Comparison of ENCODE assay signal across 26 cellular contexts in genomic region chr11:116946414-116946813, GRCh38.
DNase-seq lines count a peak whose midpoint lies in the region; ATAC-seq and TF ChIP-seq lines count a peak whose summit lies in the region.
"Had no signal": no experiment of that assay in that cellular context is flagged by ENCODE, and none has a peak within 500 bp of the region (broad histone marks: within the 10 kb centered on the region; RNA-seq: fewer than 3 reads in every experiment).

No MANE protein-coding gene starts in this region.

- no peak overlapping the region for H3K4me3 Mint-ChIP-seq in chondrocyte (ENCODE audit: unreplicated experiment)
- H3K4me3 Mint-ChIP-seq: activated CD4-positive, alpha-beta T cell treated with anti-CD3 and anti-CD28 coated beads, Interleukin-2, amount 10 ng/mL, durations not matched to agents 7 days and 5 days; activated CD8-positive, alpha-beta memory T cell treated with anti-CD3 and anti-CD28 coated beads, Interleukin-2, amount 10 ng/mL, durations not matched to agents 7 days and 5 days; activated naive CD8-positive, alpha-beta T cell treated with anti-CD3 and anti-CD28 coated beads for 36 hours; CD4-positive, CD25-positive, alpha-beta regulatory T cell; nephron progenitor cell had no signal

- CTCF ChIA-PET in Panc1 (lab: Charles Lee), result interaction anchor here (0.6 kb wide), 1 partner anchor 389 kb away, joined by 6 read pairs; no protein-coding TSS in a partner anchor

- TF ChIP-seq CTCF in Panc1 (IDR thresholded peaks at IDR 0.05) (no peak), chondrocyte (IDR thresholded peaks at IDR 0.05) (no peak), neutrophil (IDR thresholded peaks at IDR 0.05) (no peak)

- H3K27me3 ChIP-seq in Panc1 (ENCODE audit: control insufficient read depth, insufficient read depth, low read length) (no peaks in the 10 kb centered on the region), neutrophil (no peaks in the 10 kb centered on the region)
- H3K27me3 ChIP-seq: body of pancreas, sigmoid colon, vagina had no signal

- H3K4me3 ChIP-seq in Panc1 (ENCODE audit: low read depth in 2 of 2, low read length in 2 of 2), result no peak overlapping the region
- no peak overlapping the region for H3K4me3 ChIP-seq in neutrophil (ENCODE audit: low read depth in 1 of 2, low read length in 1 of 2)
- H3K4me3 ChIP-seq: body of pancreas, GM12878, sigmoid colon, vagina had no signal

- H3K4me1 ChIP-seq in Panc1 (ENCODE audit: control insufficient read depth, insufficient read depth, low read length), result peaks cover 3% of the 10 kb centered on the region
- peaks cover 16 to 18% of the 10 kb centered on the region in 2 experiments for H3K4me1 ChIP-seq in neutrophil (ENCODE audit: control insufficient read depth in 1 of 2, insufficient read depth in 1 of 2, low read depth in 1 of 2, low read length in 1 of 2)
- H3K4me1 ChIP-seq: body of pancreas, sigmoid colon, vagina had no signal

- H3K27ac Mint-ChIP-seq in chondrocyte (ENCODE audit: unreplicated experiment), result peak overlapping the region; percentile 53
- H3K27ac Mint-ChIP-seq: activated CD4-positive, alpha-beta T cell treated with anti-CD3 and anti-CD28 coated beads, Interleukin-2, amount 10 ng/mL, durations not matched to agents 7 days and 5 days; activated CD8-positive, alpha-beta memory T cell treated with anti-CD3 and anti-CD28 coated beads, Interleukin-2, amount 10 ng/mL, durations not matched to agents 7 days and 5 days; activated naive CD8-positive, alpha-beta T cell treated with anti-CD3 and anti-CD28 coated beads for 36 hours had no signal

- in situ Hi-C loops in Panc1 (cut with HindIII; ENCODE audit: low pct_unique_long_range_greater_than_20kb, low sequenced_read_pairs), result no loop called here

- no TSS peak for BruUV-seq in Panc1 (replicated peaks; lab: Mats Ljungman, UMichigan)

- H3K36me3 ChIP-seq in Panc1 (ENCODE audit: control insufficient read depth, insufficient read depth, low read length), result no peaks in the 10 kb centered on the region
- peaks cover 4% of the 10 kb centered on the region for H3K36me3 ChIP-seq in neutrophil

- H3K9me3 Mint-ChIP-seq in chondrocyte (ENCODE audit: low read depth), result peaks cover 3% of the 10 kb centered on the region
- H3K9me3 Mint-ChIP-seq: activated naive CD8-positive, alpha-beta T cell treated with anti-CD3 and anti-CD28 coated beads for 36 hours; CD4-positive, CD25-positive, alpha-beta regulatory T cell had no signal

- peak; percentile 52 for DNase-seq in ELR (ENCODE audit: low read depth)
- no peak for DNase-seq in Panc1 (ENCODE audit: low read depth, low spot score)
- no peak for DNase-seq in chondrocyte (ENCODE audit: low spot score)
- no peak for DNase-seq in head of caudate nucleus
- no peak for DNase-seq in activated naive CD4-positive, alpha-beta T cell (lab: John Stamatoyannopoulos, UW)
- DNase-seq: activated CD4-positive, alpha-beta T cell treated with anti-CD3 and anti-CD28 coated beads, Interleukin-2, amount 10 ng/mL, durations not matched to agents 7 days and 5 days; activated CD8-positive, alpha-beta memory T cell treated with anti-CD3 and anti-CD28 coated beads, Interleukin-2, amount 10 ng/mL, durations not matched to agents 7 days and 5 days; activated naive CD8-positive, alpha-beta T cell treated with anti-CD3 and anti-CD28 coated beads for 36 hours; body of pancreas; CD4-positive, CD25-positive, alpha-beta regulatory T cell; NCI-H1048; NCI-H1930; NCI-H446; nephron progenitor cell; OCI-M1; posterior cingulate gyrus; SIG-M5; sigmoid colon; stimulated activated CD8-positive, alpha-beta memory T cell treated with anti-CD3 and anti-CD28 coated beads, Interleukin-4, amount 100 ng/mL, for 48 hours; T-helper 1 cell had no signal

- ATAC-seq in Panc1, result peak; percentile 73
- ATAC-seq in HG03469 (IDR thresholded peaks at IDR 0.05; ENCODE audit: unreplicated experiment), result no peak
- ATAC-seq: activated CD8-positive, alpha-beta memory T cell treated with anti-CD3 and anti-CD28 coated beads, Interleukin-2, amount 10 ng/mL, durations not matched to agents 7 days and 5 days; body of pancreas; GM12878; HCT116; left lobe of liver had no signal

- intact Hi-C loops in Panc1 (cut with micrococcal nuclease; ENCODE audit: unreplicated experiment) (no loop called here), head of caudate nucleus (cut with DNase I) (no loop called here)

- H3K27me3 Mint-ChIP-seq in chondrocyte (ENCODE audit: low read depth), result no peaks in the 10 kb centered on the region
- H3K27me3 Mint-ChIP-seq: activated CD4-positive, alpha-beta T cell treated with anti-CD3 and anti-CD28 coated beads, Interleukin-2, amount 10 ng/mL, durations not matched to agents 7 days and 5 days; activated CD8-positive, alpha-beta memory T cell treated with anti-CD3 and anti-CD28 coated beads, Interleukin-2, amount 10 ng/mL, durations not matched to agents 7 days and 5 days; activated naive CD8-positive, alpha-beta T cell treated with anti-CD3 and anti-CD28 coated beads for 36 hours; CD4-positive, CD25-positive, alpha-beta regulatory T cell had no signal

- H3K4me1 Mint-ChIP-seq in chondrocyte (ENCODE audit: low read depth), result peaks cover 4% of the 10 kb centered on the region

- POLR2A ChIA-PET in Panc1 (lab: Charles Lee), result no interaction called here

- H3K27ac ChIP-seq in Panc1 (ENCODE audit: low read length), result no peak overlapping the region
- H3K27ac ChIP-seq in neutrophil, result peak overlapping the region; percentile 21
- H3K27ac ChIP-seq: body of pancreas, sigmoid colon, vagina had no signal

- H3K36me3 Mint-ChIP-seq in chondrocyte (ENCODE audit: low read depth), result peaks cover 8% of the 10 kb centered on the region

- H3K9me3 ChIP-seq in Panc1 (ENCODE audit: control insufficient read depth, insufficient read depth, low read depth, low read length) (no peaks in the 10 kb centered on the region), neutrophil (no peaks in the 10 kb centered on the region)
- H3K9me3 ChIP-seq: body of pancreas, sigmoid colon, vagina had no signal
